Comparison of ENCODE assay signal across 8 cellular contexts in genomic region chr14:49999216-49999761, GRCh38.
DNase-seq lines count a peak whose midpoint lies in the region; ATAC-seq lines count a peak whose summit lies in the region.

No MANE protein-coding gene starts in this region.

- DNase-seq in Ammon's horn (ENCODE audit: low spot score) (peak; percentile 71), T-helper 1 cell (peak; percentile 45 to 95 (median 63)), amniotic epithelial cell (ENCODE audit: low read depth) (peak; percentile 81), iPS-NIHi7 (ENCODE audit: extremely low spot score) (peak; percentile 64), DMS114 treated with DMSO at 0.1 percent for 48 hours (lab: John Stamatoyannopoulos, UW; ENCODE audit: unreplicated experiment) (no peak)
- peak; percentile 73 to 78 for DNase-seq in stimulated activated CD4-positive, alpha-beta T cell treated with anti-CD3 and anti-CD28 coated beads, Interleukin-2, amount 100 ng/mL, for 24 hours

- ATAC-seq in GM19395 (IDR thresholded peaks at IDR 0.05; ENCODE audit: unreplicated experiment) = peak; percentile 60
- ATAC-seq in HG03460 (IDR thresholded peaks at IDR 0.05; ENCODE audit: unreplicated experiment) = peak; percentile 47
